ENCODE assay signal across 16 cellular contexts in the genomic region with DNA sequence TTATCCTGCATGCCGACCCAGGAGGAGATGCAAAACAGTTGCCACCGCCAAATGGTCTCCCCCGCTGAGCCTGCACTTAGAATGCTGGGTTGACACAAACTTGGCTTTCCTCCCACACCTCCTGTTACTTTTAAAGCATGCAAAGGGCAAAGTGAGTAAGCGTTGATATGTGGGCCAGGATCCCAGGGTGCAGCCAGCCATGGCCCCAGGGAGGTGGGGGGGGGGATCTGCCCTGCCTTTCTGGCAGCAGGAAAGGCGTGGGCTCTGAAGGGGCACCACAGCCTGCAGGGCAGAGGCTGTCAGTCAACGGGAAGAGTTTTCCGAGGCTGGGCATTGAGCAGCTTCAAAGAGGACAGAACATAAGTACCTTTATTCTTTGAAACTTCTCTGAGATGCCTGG.
DNase-seq lines count a peak whose midpoint lies in the region; TF ChIP-seq lines count a peak whose summit lies in the region.
"Had no signal": no experiment of that assay in that cellular context is flagged by ENCODE, and none has a peak within 500 bp of the region (broad histone marks: within the 10 kb centered on the region; RNA-seq: fewer than 3 reads in every experiment).

No MANE protein-coding gene starts in this region.

- CTCF ChIA-PET in HEK293 (lab: Yijun Ruan, JAX) = no interaction called here

- no peak overlapping the region for H3K4me3 ChIP-seq in HEK293 (ENCODE audit: low read depth, low read length)
- H3K4me3 ChIP-seq: psoas muscle had no signal

- peak; percentile 92 for DNase-seq in NCI-H446 treated with DMSO at 0.1 percent for 48 hours (lab: John Stamatoyannopoulos, UW)
- peak; percentile 67 for DNase-seq in cerebellum (ENCODE audit: low spot score)
- peak; percentile 14 for DNase-seq in putamen (ENCODE audit: low spot score)
- DNase-seq in NCI-H524 treated with DMSO at 0.1 percent for 48 hours (lab: John Stamatoyannopoulos, UW) = no peak
- DNase-seq in KG1 (lab: John Stamatoyannopoulos, UW) = no peak
- DNase-seq in NCI-H345 treated with DMSO at 0.1 percent for 48 hours (lab: John Stamatoyannopoulos, UW; ENCODE audit: unreplicated experiment) = no peak
- DNase-seq in T-helper 1 cell = no peak
- DNase-seq: activated CD4-positive, alpha-beta T cell treated with anti-CD3 and anti-CD28 coated beads, Interleukin-2, amount 50 U/mL, for 48 hours; HFFc6; naive thymus-derived CD4-positive, alpha-beta T cell; NCI-H2029; psoas muscle; SHP77 treated with DMSO at 0.1 percent for 48 hours had no signal

- no peak overlapping the region for H3K27ac ChIP-seq in HEK293 (ENCODE audit: extremely low read depth, low read depth, low read length)
- H3K27ac ChIP-seq: C4-2B, HL-60, psoas muscle had no signal

- no peaks in the 10 kb centered on the region for H3K9me3 ChIP-seq in HEK293 (ENCODE audit: control insufficient read depth, insufficient read depth, low read depth, low read length)
- H3K9me3 ChIP-seq: psoas muscle had no signal

- no peaks in the 10 kb centered on the region for H3K36me3 ChIP-seq in HEK293 (ENCODE audit: control insufficient read depth in 2 of 2, insufficient read depth in 1 of 2, low read length in 2 of 2)

- no peak for TF ChIP-seq CTCF in HEK293 (tag by site-specific recombination; IDR thresholded peaks at IDR 0.05)

- no peaks in the 10 kb centered on the region for H3K4me1 ChIP-seq in HEK293 (ENCODE audit: control insufficient read depth, insufficient read depth, low read length)
- H3K4me1 ChIP-seq: psoas muscle had no signal

- POLR2A ChIA-PET in HEK293 (lab: Yijun Ruan, JAX) = no interaction called here

TF ChIP-seq in HEK293, 187 proteins besides CTCF, POLR2A, EP300 and RAD21:
- TF ChIP-seq ZNF311 (tag by site-specific recombination; IDR thresholded peaks at IDR 0.05; ENCODE audit: borderline replicate concordance) (no peak), HOXD13 (CRISPR knock-in tag; IDR thresholded peaks at IDR 0.05; ENCODE audit: borderline replicate concordance) (no peak), ZIC2 (tag by site-specific recombination; IDR thresholded peaks at IDR 0.05) (peak; percentile 81), ZFHX2 (tag by site-specific recombination; conservative IDR thresholded peaks at IDR 0.05) (0 out of 2 replicates have a peak, but pooled peaks have one; percentile 14), GLI4 (tag by site-specific recombination; IDR thresholded peaks at IDR 0.05) (no peak), ZNF391 (tag by site-specific recombination; IDR thresholded peaks at IDR 0.05; ENCODE audit: borderline replicate concordance, low read depth) (no peak)

Comparison
In these comparisons a context has a peak if more than half of its experiments do, and no peak if none do; other contexts are left out.
1. DNase-seq: peak in NCI-H446 treated with DMSO at 0.1 percent for 48 hours (single experiment), cerebellum (single experiment) and putamen (single experiment); none in NCI-H524 treated with DMSO at 0.1 percent for 48 hours (single experiment), KG1 (single experiment), NCI-H345 treated with DMSO at 0.1 percent for 48 hours (single experiment) and T-helper 1 cell (0 of 5).